In genomic region chr20:327041-327945, GRCh38 we compare ENCODE assay signal across 8 cellular contexts. TPM values are rescaled to one million over a fixed set of nuclear protein-coding genes. Genes with fewer than 3 reads are reported as not detected.
DNase-seq lines count a peak whose midpoint lies in the region; ATAC-seq, FAIRE-seq and TF ChIP-seq lines count a peak whose summit lies in the region.

No MANE protein-coding gene starts in this region.

- intact Hi-C loops in adrenal gland (cut with DNase I): no loop called here
- intact Hi-C loops in cardiac septum (cut with DNase I): loop anchor here (2.0 kb wide), 2 partner anchors 20 to 30 kb away; partner anchors contain the start of genes NRSN2 and ZCCHC3
- intact Hi-C loops in pancreas (cut with DNase I): no loop called here

- H3K36me3 ChIP-seq in adrenal gland (replicated peaks in 1 of 2): no peaks in the 10 kb centered on the region
- H3K36me3 ChIP-seq in pancreas: no peaks in the 10 kb centered on the region
- H3K36me3 ChIP-seq in upper lobe of left lung: no peaks in the 10 kb centered on the region

- TF ChIP-seq POLR2A in GM18505 (IDR thresholded peaks at IDR 0.05; ENCODE audit: borderline replicate concordance, extremely low read depth, insufficient read depth, insufficient read length) (peak; percentile 50), adrenal gland (IDR thresholded peaks at IDR 0.05) (peak in 1 of 2 donors; percentile 63), upper lobe of left lung (IDR thresholded peaks at IDR 0.05) (no peak)

- H3K27me3 ChIP-seq in adrenal gland (no peaks in the 10 kb centered on the region), pancreas (no peaks in the 10 kb centered on the region), upper lobe of left lung (peaks cover 0 to 5% (median 0%) of the 10 kb centered on the region in 4 donors)

- ATAC-seq in GM18505 (IDR thresholded peaks at IDR 0.05; ENCODE audit: unreplicated experiment) (no peak), pancreas (peak; percentile 29 to 63 (median 54)), upper lobe of left lung (ENCODE audit: low FRiP score in 2 of 2) (peak; percentile 46 to 71), GM21717 (IDR thresholded peaks at IDR 0.05; ENCODE audit: unreplicated experiment) (no peak)

- H3K4me1 ChIP-seq in adrenal gland (replicated peaks in 1 of 2) (peaks cover 20 to 36% of the 10 kb centered on the region in 2 donors), pancreas (peaks cover 0 to 6% (median 6%) of the 10 kb centered on the region in 3 donors), upper lobe of left lung (peaks cover 30 to 66% (median 39%) of the 10 kb centered on the region in 4 donors)

- H3K27ac ChIP-seq in adrenal gland: peak overlapping the region; percentile 72 to 99 (median 94)
- peak overlapping the region; percentile 22 to 96 (median 90) for H3K27ac ChIP-seq in pancreas
- peak overlapping the region; percentile 78 to 96 (median 90) for H3K27ac ChIP-seq in upper lobe of left lung

- 2 to 30% (median 3%) methylated on average over 3 to 50 of the region's 50 CpGs for whole genome bisulfite sequencing in adrenal gland, 4 donors
- 3 to 5% methylated on average over 32 to 50 of the region's 50 CpGs for WGBS in pancreas, 2 donors
- WGBS in upper lobe of left lung, 2 donors: 6 to 9% methylated on average over 8 to 20 of the region's 50 CpGs

- no peak for FAIRE-seq in pancreas (lab: Jason Lieb, UNC)

- no peak for TF ChIP-seq EP300 in upper lobe of left lung (IDR thresholded peaks at IDR 0.05)

- peak in 1 of 6 experiments; percentile 4 for TF ChIP-seq CTCF in adrenal gland (IDR thresholded peaks at IDR 0.05)
- TF ChIP-seq CTCF in pancreas (IDR thresholded peaks at IDR 0.05): no peak
- no peak for TF ChIP-seq CTCF in upper lobe of left lung (IDR thresholded peaks at IDR 0.05)

- H3K4me3 ChIP-seq in adrenal gland: peak overlapping the region in 3 of 4 donors; percentile 37 to 83 (median 42)
- H3K4me3 ChIP-seq in pancreas: peak overlapping the region; percentile 57 to 74 (median 70)
- H3K4me3 ChIP-seq in upper lobe of left lung: peak overlapping the region; percentile 62 to 94 (median 89)

- DNase-seq in NCI-H1417 (lab: John Stamatoyannopoulos, UW) (peak; percentile 91 to 96 (median 93)), SW480 (ENCODE audit: low spot score) (peak; percentile 96), adrenal gland (peak; percentile 89 to 93 (median 93)), cardiac septum (ENCODE audit: low spot score) (peak; percentile 90), pancreas (peak; percentile 80 to 93 (median 87)), upper lobe of left lung (peak; percentile 85 to 95)

- H3K9me3 ChIP-seq in adrenal gland (replicated peaks in 1 of 3) (no peaks in the 10 kb centered on the region), pancreas (no peaks in the 10 kb centered on the region), upper lobe of left lung (no peaks in the 10 kb centered on the region)

RNA-seq across cellular contexts. Expression of gene SOX12, which starts 1.9 kb away (rescaled TPM):
- total RNA-seq in adrenal gland: 10 to 100 TPM in 6 of 8 donors, 1 to 10 TPM in 2; 8.8 to 38.8 (median 13.9) TPM
- 10 to 100 TPM in 1 of 3 donors, 1 to 10 TPM in 2; 2.0 to 12.8 (median 5.4) TPM for polyA plus RNA-seq in adrenal gland
- total RNA-seq in cardiac septum: 10.6 TPM
- total RNA-seq in pancreas: 1 to 10 TPM; 4.3 to 8.8 (median 6.5) TPM
- polyA plus RNA-seq in pancreas: 1 to 10 TPM; 2.9 to 4.8 TPM
- 10 to 100 TPM in 2 of 6 donors, 1 to 10 TPM in 4; 3.8 to 13.5 (median 7.6) TPM for total RNA-seq in upper lobe of left lung

RNA-seq across cellular contexts. Expression of gene NRSN2, which starts 19.6 kb away (rescaled TPM):
- total RNA-seq in adrenal gland: 100 to 1,000 TPM in 2 of 8 donors, 10 to 100 TPM in 6; 45.5 to 146 (median 82.1) TPM
- polyA plus RNA-seq in adrenal gland: 100 to 1,000 TPM in 2 of 3 donors, 10 to 100 TPM in 1; 70.0 to 263 (median 249) TPM
- total RNA-seq in cardiac septum: 23.9 TPM
- total RNA-seq in pancreas: 10 to 100 TPM; 10.7 to 23.0 (median 15.3) TPM
- polyA plus RNA-seq in pancreas: 10 to 100 TPM; 25.5 to 41.3 TPM
- 10 to 100 TPM; 13.6 to 30.8 (median 25.6) TPM for total RNA-seq in upper lobe of left lung

RNA-seq across cellular contexts. Expression of gene ZCCHC3, which starts 29.9 kb away (rescaled TPM):
- 10 to 100 TPM; 14.5 to 21.8 (median 17.3) TPM for total RNA-seq in adrenal gland
- 10 to 100 TPM; 11.1 to 11.5 (median 11.5) TPM for polyA plus RNA-seq in adrenal gland
- total RNA-seq in cardiac septum: 10.4 TPM
- 1 to 10 TPM; 4.2 to 8.1 (median 6.2) TPM for total RNA-seq in pancreas
- polyA plus RNA-seq in pancreas: 10 to 100 TPM in 1 of 2 donors, 1 to 10 TPM in 1; 5.2 to 10.7 TPM
- total RNA-seq in upper lobe of left lung: 10 to 100 TPM; 14.2 to 18.5 (median 17.3) TPM

RNA-seq across cellular contexts. Expression of gene C20orf96, which starts 36.7 kb away (rescaled TPM):
- 10 to 100 TPM in 1 of 8 donors, 1 to 10 TPM in 7; 2.7 to 20.2 (median 6.3) TPM for total RNA-seq in adrenal gland
- polyA plus RNA-seq in adrenal gland: 10 to 100 TPM in 1 of 3 donors, 1 to 10 TPM in 2; 5.3 to 13.7 (median 7.6) TPM
- 3.7 TPM for total RNA-seq in cardiac septum
- 1 to 10 TPM; 2.5 to 6.3 (median 2.9) TPM for total RNA-seq in pancreas
- 1 to 10 TPM; 5.8 to 6.8 TPM for polyA plus RNA-seq in pancreas
- 10 to 100 TPM in 3 of 6 donors, 1 to 10 TPM in 3; 3.0 to 31.4 (median 10.3) TPM for total RNA-seq in upper lobe of left lung

RNA-seq across cellular contexts. Expression of gene TRIB3, which starts 53.3 kb away (rescaled TPM):
- 10 to 100 TPM in 4 of 8 donors, 1 to 10 TPM in 4; 6.4 to 39.7 (median 11.0) TPM for total RNA-seq in adrenal gland
- 10 to 100 TPM in 1 of 3 donors, 1 to 10 TPM in 2; 4.3 to 10.8 (median 5.3) TPM for polyA plus RNA-seq in adrenal gland
- total RNA-seq in cardiac septum: 1.3 TPM
- total RNA-seq in pancreas: 10 to 100 TPM in 1 of 6 donors, 1 to 10 TPM in 5; 4.4 to 97.7 (median 6.6) TPM
- 10 to 100 TPM in 1 of 2 donors, 1 to 10 TPM in 1; 6.5 to 12.8 TPM for polyA plus RNA-seq in pancreas
- total RNA-seq in upper lobe of left lung: 10 to 100 TPM; 11.5 to 39.0 (median 24.7) TPM

Comparison
In these comparisons a context has a peak if more than half of its experiments do, and no peak if none do; other contexts are left out.
1. ATAC-seq: peak in pancreas (4 of 4) and upper lobe of left lung (2 of 2); none in GM18505 (single experiment) and GM21717 (single experiment).
2. Peak in every context shown above with its lines, with median percentiles within 50 percentile points of each other: DNase-seq, H3K27ac ChIP-seq and H3K4me3 ChIP-seq.